Comparison of ENCODE assay signal across 20 cellular contexts in genomic region chr10:30963994-30964930, GRCh38.
DNase-seq lines count a peak whose midpoint lies in the region; ATAC-seq and TF ChIP-seq lines count a peak whose summit lies in the region.
"Had no signal": no experiment of that assay in that cellular context is flagged by ENCODE, and none has a peak within 500 bp of the region (broad histone marks: within the 10 kb centered on the region; RNA-seq: fewer than 3 reads in every experiment).

No MANE protein-coding gene starts in this region.

- 0 out of 2 replicates have a peak overlapping the region, but pooled peaks have one; percentile 6 for H3K9ac ChIP-seq in OCI-LY3 (ENCODE audit: low read length)

- no peak overlapping the region for H3K27ac Mint-ChIP-seq in WTC11
- H3K27ac Mint-ChIP-seq: T-helper 17 cell had no signal

- H3K4me3 Mint-ChIP-seq in WTC11, result no peak overlapping the region
- H3K4me3 Mint-ChIP-seq: effector memory CD8-positive, alpha-beta T cell; T-helper 17 cell had no signal

- H3K4me1 Mint-ChIP-seq in WTC11, result no peaks in the 10 kb centered on the region

- intact Hi-C loops in left ventricle myocardium inferior (cut with micrococcal nuclease) (no loop called here), Right ventricle myocardium inferior (cut with DNase I) (no loop called here), head of caudate nucleus (cut with DNase I) (no loop called here)

- H3K9me3 ChIP-seq in left ventricle myocardium inferior (replicated peaks), result no peaks in the 10 kb centered on the region
- no peaks in the 10 kb centered on the region for H3K9me3 ChIP-seq in OCI-LY3 (ENCODE audit: insufficient read depth, low read length)
- no peaks in the 10 kb centered on the region for H3K9me3 ChIP-seq in thymus (ENCODE audit: control insufficient read depth)

- peak overlapping the region; percentile 34 for H3K27ac ChIP-seq in left ventricle myocardium inferior (replicated peaks)
- H3K27ac ChIP-seq in OCI-LY3 (ENCODE audit: low read length), result peak overlapping the region; percentile 29; the same call in 1 of the 2 replicates
- H3K27ac ChIP-seq in thymus (ENCODE audit: low read depth), result peak overlapping the region; percentile 58

- TF ChIP-seq CTCF in left ventricle myocardium inferior (IDR thresholded peaks at IDR 0.05; ENCODE audit: borderline replicate concordance) (no peak), OCI-LY3 (IDR thresholded peaks at IDR 0.05; ENCODE audit: low read depth, low read length) (no peak), WTC11 (IDR thresholded peaks at IDR 0.05) (no peak), GM10266 (IDR thresholded peaks at IDR 0.05; ENCODE audit: control insufficient read depth, insufficient read depth, low read depth, missing control alignments) (no peak)

- 0 out of 2 replicates have a peak, but pooled peaks cover 6% of the 10 kb centered on the region for H3K9me3 Mint-ChIP-seq in WTC11
- H3K9me3 Mint-ChIP-seq: effector memory CD8-positive, alpha-beta T cell had no signal

- POLR2A ChIA-PET in WTC11 (lab: Charles Lee), result no interaction called here

- H3K4me3 ChIP-seq in left ventricle myocardium inferior, result no peak overlapping the region
- no peak overlapping the region; the same call in 1 of the 2 replicates for H3K4me3 ChIP-seq in OCI-LY3 (ENCODE audit: low read length)
- H3K4me3 ChIP-seq in thymus (ENCODE audit: low read length), result no peak overlapping the region

- H2AFZ ChIP-seq in OCI-LY3 (ENCODE audit: low read depth, low read length), result no peak overlapping the region

- WGBS in thymus, result 78% methylated on average over 6 of the region's 6 CpGs

- H3K27me3 Mint-ChIP-seq in WTC11 (ENCODE audit: low read depth), result no peaks in the 10 kb centered on the region
- H3K27me3 Mint-ChIP-seq: effector memory CD8-positive, alpha-beta T cell; T-helper 17 cell had no signal

- ATAC-seq in Right ventricle myocardium inferior (no peak), WTC11 (no peak)
- ATAC-seq: effector memory CD8-positive, alpha-beta T cell; HCT116; T-helper 17 cell had no signal

- DNase-seq in left ventricle myocardium inferior, result no peak
- DNase-seq in Right ventricle myocardium inferior (ENCODE audit: missing footprints), result no peak
- DNase-seq in glomerular endothelial cell (ENCODE audit: extremely low read depth, low read depth, low spot score), result peak; percentile 82
- DNase-seq in WTC11 (ENCODE audit: low spot score), result no peak
- DNase-seq in head of caudate nucleus, result no peak
- DNase-seq in GM10266 (ENCODE audit: extremely low spot score), result no peak
- DNase-seq: activated CD4-positive, alpha-beta T cell treated with anti-CD3 and anti-CD28 coated beads, Interleukin-2, amount 50 U/mL, for 1 hour; activated gamma-delta T cell; DMS 273 treated with DMSO at 0.1 percent for 48 hours; effector memory CD8-positive, alpha-beta T cell; mesendoderm; NCI-H1930; NCI-H526; RPMI8226; small intestine; substantia nigra; T-helper 17 cell had no signal

- H3K27me3 ChIP-seq in left ventricle myocardium inferior (ENCODE audit: low read depth), result no peaks in the 10 kb centered on the region
- no peaks in the 10 kb centered on the region for H3K27me3 ChIP-seq in OCI-LY3 (ENCODE audit: low read depth, low read length)
- H3K27me3 ChIP-seq in thymus (ENCODE audit: control insufficient read depth, insufficient read depth), result no peaks in the 10 kb centered on the region

- CTCF ChIA-PET in WTC11 (lab: Charles Lee), result interaction anchor here (0.7 kb wide), 1 partner anchor 1146 kb away, joined by 3 read pairs; no protein-coding TSS in a partner anchor

- H4K20me1 ChIP-seq in OCI-LY3 (ENCODE audit: insufficient read depth, low read length), result no peaks in the 10 kb centered on the region

- peak overlapping the region; percentile 43 for H3K4me2 ChIP-seq in OCI-LY3 (ENCODE audit: low read length)

- H3K4me1 ChIP-seq in left ventricle myocardium inferior (peaks cover 35% of the 10 kb centered on the region), OCI-LY3 (ENCODE audit: low read length) (peaks cover 54% of the 10 kb centered on the region), thymus (ENCODE audit: control insufficient read depth, insufficient read depth, low read length) (peaks cover 3% of the 10 kb centered on the region)

- H3K36me3 ChIP-seq in left ventricle myocardium inferior (peaks cover 4% of the 10 kb centered on the region), OCI-LY3 (replicated peaks; ENCODE audit: low read depth, low read length) (no peaks in the 10 kb centered on the region), thymus (ENCODE audit: control insufficient read depth, insufficient read depth) (no peaks in the 10 kb centered on the region)

- no peaks in the 10 kb centered on the region; the same call in 1 of the 2 replicates for H3K79me2 ChIP-seq in OCI-LY3 (ENCODE audit: low read length)

- no peaks in the 10 kb centered on the region for H3K36me3 Mint-ChIP-seq in WTC11

TF ChIP-seq in WTC11, 78 proteins besides CTCF, POLR2A, EP300 and RAD21:
- TF ChIP-seq ATF3 (CRISPR knock-in tag; conservative IDR thresholded peaks at IDR 0.05), result no peak
- TF ChIP-seq KAT7 (CRISPR knock-in tag; IDR thresholded peaks at IDR 0.05; ENCODE audit: borderline replicate concordance), result no peak
- no peak for TF ChIP-seq NR2C2 (CRISPR knock-in tag; IDR thresholded peaks at IDR 0.05)
- TF ChIP-seq CREB1 (CRISPR knock-in tag; IDR thresholded peaks at IDR 0.05), result no peak
- no peak for TF ChIP-seq EMX1 (CRISPR knock-in tag; IDR thresholded peaks at IDR 0.05)
- TF ChIP-seq IRF2 (CRISPR knock-in tag; IDR thresholded peaks at IDR 0.05; ENCODE audit: borderline replicate concordance, low read depth), result no peak
- no peak for TF ChIP-seq MLX (CRISPR knock-in tag; IDR thresholded peaks at IDR 0.05)
